1 cellular context compared by ENCODE assay signal in the genomic region with DNA sequence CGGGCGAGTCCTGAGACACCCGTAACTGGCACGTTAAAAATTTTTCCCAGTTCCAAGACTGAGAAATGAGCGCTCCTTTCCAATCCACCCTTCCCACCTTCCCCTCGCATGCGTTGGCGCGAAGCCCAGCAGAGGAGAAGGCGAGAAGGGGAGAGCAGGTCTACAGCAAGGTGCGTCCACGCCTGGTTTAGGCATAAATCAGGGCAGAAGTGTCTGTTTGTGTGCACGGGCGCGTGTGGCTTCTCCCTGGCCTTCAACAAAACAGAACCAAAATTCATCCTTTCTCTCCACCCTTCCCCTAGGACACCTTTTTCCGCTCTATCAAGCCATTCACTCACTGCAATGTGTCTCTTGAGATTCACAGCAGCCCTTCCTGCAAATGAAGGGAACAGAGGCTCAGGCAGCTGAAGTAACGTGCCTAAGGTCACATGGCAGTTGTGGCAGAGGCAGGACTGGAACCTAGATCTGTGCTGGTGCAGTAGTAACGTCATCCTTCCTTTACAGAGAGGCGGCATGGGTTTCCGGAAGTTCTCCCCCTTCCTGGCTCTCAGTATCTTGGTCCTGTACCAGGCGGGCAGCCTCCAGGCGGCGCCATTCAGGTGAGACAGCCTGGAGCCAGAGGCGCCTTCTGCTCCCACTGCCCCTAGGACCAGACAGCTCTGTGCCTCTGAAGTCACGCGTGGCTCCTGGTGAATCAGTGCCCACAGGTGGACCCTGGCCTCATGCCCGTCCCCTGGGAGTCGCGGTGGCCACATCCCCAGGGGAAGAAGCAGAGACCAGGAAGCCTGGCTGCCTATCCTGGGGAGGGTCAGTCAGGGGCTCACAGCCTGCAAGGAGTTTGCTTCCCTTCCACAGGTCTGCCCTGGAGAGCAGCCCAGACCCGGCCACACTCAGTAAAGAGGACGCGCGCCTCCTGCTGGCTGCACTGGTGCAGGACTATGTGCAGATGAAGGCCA.
TF ChIP-seq lines count a peak whose summit lies in the region.

No MANE protein-coding gene starts in this region.

TF ChIP-seq in A549, 52 proteins besides CTCF, POLR2A, EP300 and RAD21 (continued from another document):
- TF ChIP-seq MAX (IDR thresholded peaks at IDR 0.05) (peak; percentile 18), SMC3 (IDR thresholded peaks at IDR 0.05) (peak; percentile 88)
